In genomic region chr16:69522732-69523404, GRCh38 we compare ENCODE assay signal across 11 cellular contexts. TPM values are rescaled to one million over a fixed set of nuclear protein-coding genes. Genes with fewer than 3 reads are reported as not detected.
A peak's percentile ranks its signal among the peaks of the same experiment; 100 is the strongest.
DNase-seq lines count a peak whose midpoint lies in the region; ATAC-seq and TF ChIP-seq lines count a peak whose summit lies in the region.
"Had no signal": no experiment of that assay in that cellular context is flagged by ENCODE, and none has a peak within 500 bp of the region (broad histone marks: within the 10 kb centered on the region; RNA-seq: fewer than 3 reads in every experiment).

No MANE protein-coding gene starts in this region.

- H3K27ac ChIP-seq in PC-3 (ENCODE audit: low read length) = no peak overlapping the region
- H3K27ac ChIP-seq: tibial nerve had no signal

- BruUV-seq in PC-3 (replicated peaks; lab: Mats Ljungman, UMichigan) = no TSS peak

- no peak overlapping the region for H3K4me2 ChIP-seq in PC-3 (ENCODE audit: low read length)

- H3K9ac ChIP-seq in PC-3 (ENCODE audit: low read length) = no peak overlapping the region

- H3K4me3 ChIP-seq in H7 (ENCODE audit: insufficient read depth, low read depth, low read length) (no peak overlapping the region), PC-3 (ENCODE audit: low read length) (no peak overlapping the region)
- H3K4me3 ChIP-seq: tibial nerve had no signal

- ATAC-seq in PC-3 (no peak), sciatic nerve (no peak), GM21786 (IDR thresholded peaks at IDR 0.05; ENCODE audit: unreplicated experiment) (no peak)

- H3K4me1 ChIP-seq in PC-3 (ENCODE audit: insufficient read depth, low read length) = no peaks in the 10 kb centered on the region
- H3K4me1 ChIP-seq: tibial nerve had no signal

- no peaks in the 10 kb centered on the region for H4K20me1 ChIP-seq in PC-3 (ENCODE audit: low read length)

- no peaks in the 10 kb centered on the region for H3K79me2 ChIP-seq in PC-3 (ENCODE audit: low read length)

- H3F3A ChIP-seq in PC-3 (ENCODE audit: low read length, unreplicated experiment) = no peaks in the 10 kb centered on the region

- in situ Hi-C loops in Caki2 (cut with HindIII; ENCODE audit: low pct_unique_long_range_greater_than_20kb, low sequenced_read_pairs) = no loop called here

- no peaks in the 10 kb centered on the region for H3K36me3 ChIP-seq in H7 (replicated peaks; ENCODE audit: control insufficient read depth, insufficient read depth, low read length)
- no peaks in the 10 kb centered on the region for H3K36me3 ChIP-seq in PC-3 (ENCODE audit: low read depth, low read length)
- H3K36me3 ChIP-seq: tibial nerve had no signal

- no peaks in the 10 kb centered on the region for H3K27me3 ChIP-seq in H7 (ENCODE audit: control insufficient read depth, insufficient read depth, low read length)
- H3K27me3 ChIP-seq in PC-3 (ENCODE audit: low read length) = no peaks in the 10 kb centered on the region
- H3K27me3 ChIP-seq: tibial nerve had no signal

- peak overlapping the region; percentile 21 for H2AFZ ChIP-seq in PC-3 (ENCODE audit: low read length)

- peak; percentile 36 for DNase-seq in Caki2 (ENCODE audit: low read depth)
- DNase-seq in H7 = peak; percentile 52
- no peak for DNase-seq in PC-3
- DNase-seq in iPS-NIHi11 (ENCODE audit: low spot score) = peak; percentile 72
- no peak for DNase-seq in RPMI8226
- DNase-seq in sciatic nerve (ENCODE audit: low spot score) = no peak
- no peak for DNase-seq in putamen (ENCODE audit: low spot score)
- DNase-seq: central memory CD4-positive, alpha-beta T cell; NCI-H1105 treated with DMSO at 0.1 percent for 48 hours had no signal

- H3K9me3 ChIP-seq in PC-3 (ENCODE audit: low read length) = no peaks in the 10 kb centered on the region
- H3K9me3 ChIP-seq: tibial nerve had no signal

- POLR2A ChIA-PET in PC-3 (lab: Charles Lee; ENCODE audit: unreplicated experiment) = no interaction called here

- TF ChIP-seq CTCF in PC-3 (conservative IDR thresholded peaks at IDR 0.05; ENCODE audit: low read depth, low read length) = no peak

- intact Hi-C loops in PC-3 (cut with micrococcal nuclease) = no loop called here
- intact Hi-C loops in sciatic nerve (cut with DNase I) = no loop called here

- CTCF ChIA-PET in PC-3 (lab: Charles Lee) = interaction anchor here (0.6 kb wide), 1 partner anchor 58 kb away, joined by 5 read pairs; no protein-coding TSS in a partner anchor

- H3K9me2 ChIP-seq in PC-3 (replicated peaks; ENCODE audit: low read length) = no peaks in the 10 kb centered on the region

RNA-seq across cellular contexts. Expression of gene NFAT5, which starts 42.9 kb away (rescaled TPM):
- total RNA-seq in Caki2 (2014; rRNA removed; shearing (Covaris generic); ENCODE audit: low replicate concordance) = 6.1 and 19.9 TPM in 2 replicates
- total RNA-seq in H7 (2014; rRNA removed; shearing (Covaris generic)) = 7.0 and 10.9 TPM in 2 replicates
- total RNA-seq in PC-3 (2014; rRNA removed) (11.4 and 14.3 TPM in 2 replicates), sciatic nerve (87.0 TPM)

Comparison
In these comparisons a context has a peak if more than half of its experiments do, and no peak if none do; other contexts are left out.
1. DNase-seq: peak in Caki2 (single experiment), H7 (single experiment) and iPS-NIHi11 (single experiment); none in PC-3 (single experiment), RPMI8226 (single experiment), sciatic nerve (single experiment) and putamen (single experiment).